Comparison of ENCODE assay signal across 23 cellular contexts in the genomic region with DNA sequence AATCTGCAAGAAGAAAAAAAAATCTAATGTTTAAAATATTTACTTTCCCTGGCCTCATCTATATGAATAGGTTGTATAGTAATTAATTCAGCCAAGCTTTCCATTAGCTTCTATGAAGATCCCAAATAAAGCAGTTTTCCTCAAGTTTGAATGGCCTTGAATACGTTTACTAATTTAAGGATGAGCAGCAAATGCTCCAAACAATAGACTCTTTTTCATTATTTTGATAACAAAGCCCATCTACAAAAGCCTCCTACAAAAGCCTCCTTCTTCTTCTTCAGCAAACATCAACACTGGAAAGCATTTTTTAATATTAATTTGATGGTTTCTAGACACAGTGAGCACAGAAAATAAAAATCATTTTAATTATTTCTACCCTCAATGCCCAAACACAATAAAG.
"Had no signal": no experiment of that assay in that cellular context is flagged by ENCODE, and none has a peak within 500 bp of the region (broad histone marks: within the 10 kb centered on the region; RNA-seq: fewer than 3 reads in every experiment).

No MANE protein-coding gene starts in this region.

- H3K4me3 ChIP-seq: coronary artery, gastrocnemius medialis, left ventricle myocardium inferior, lower lobe of right lung, psoas muscle, right atrium auricular region, sigmoid colon, skin epidermis, stomach, suprapubic skin, tibial nerve, upper lobe of right lung, vagina had no signal

- H3K27ac ChIP-seq: coronary artery, gastrocnemius medialis, left ventricle myocardium inferior, lower lobe of right lung, parathyroid adenoma, psoas muscle, right atrium auricular region, sigmoid colon, skin epidermis, stomach, suprapubic skin, tibial nerve, upper lobe of right lung, vagina had no signal

- H3K4me1 ChIP-seq: gastrocnemius medialis, left ventricle myocardium inferior, lower lobe of right lung, parathyroid adenoma, psoas muscle, right atrium auricular region, sigmoid colon, stomach, suprapubic skin, tibial nerve, upper lobe of right lung, vagina had no signal

- DNase-seq: effector memory CD4-positive, alpha-beta T cell; gastrocnemius medialis; glutamatergic neuron; immature natural killer cell; left cardiac atrium; left ventricle myocardium inferior; lower lobe of right lung; mesenchymal stem cell; naive B cell; nephron progenitor cell; psoas muscle; sigmoid colon; stimulated activated CD4-positive, alpha-beta T cell treated with anti-CD3 and anti-CD28 coated beads, Interleukin-2, amount 100 ng/mL, for 24 hours; stimulated activated naive CD4-positive, alpha-beta T cell; stomach; upper lobe of right lung had no signal

- H3K9me3 ChIP-seq: gastrocnemius medialis, left ventricle myocardium inferior, lower lobe of right lung, psoas muscle, right atrium auricular region, sigmoid colon, stomach, suprapubic skin, tibial nerve, upper lobe of right lung, vagina had no signal

- H3K27me3 ChIP-seq: gastrocnemius medialis, right atrium auricular region, sigmoid colon, stomach, suprapubic skin, tibial nerve, upper lobe of right lung, vagina had no signal

- H3K36me3 ChIP-seq: gastrocnemius medialis, left ventricle myocardium inferior, lower lobe of right lung, right atrium auricular region, sigmoid colon, stomach, suprapubic skin, tibial nerve, upper lobe of right lung, vagina had no signal
